Comparison of ENCODE assay signal across 13 cellular contexts in genomic region chr3:10299175-10299574, GRCh38. TPM values are rescaled to one million over a fixed set of nuclear protein-coding genes. Genes with fewer than 3 reads are reported as not detected.
A peak's percentile ranks its signal among the peaks of the same experiment; 100 is the strongest.
DNase-seq lines count a peak whose midpoint lies in the region; ATAC-seq and TF ChIP-seq lines count a peak whose summit lies in the region.
"Had no signal": no experiment of that assay in that cellular context is flagged by ENCODE, and none has a peak within 500 bp of the region (broad histone marks: within the 10 kb centered on the region; RNA-seq: fewer than 3 reads in every experiment).

No MANE protein-coding gene starts in this region.

- no peaks in the 10 kb centered on the region for H3K79me2 ChIP-seq in H9 (ENCODE audit: insufficient read depth, low read length)

- ATAC-seq in HG03280 (IDR thresholded peaks at IDR 0.05; ENCODE audit: unreplicated experiment) (no peak), HG03196 (IDR thresholded peaks at IDR 0.05; ENCODE audit: unreplicated experiment) (no peak), HG03139 (IDR thresholded peaks at IDR 0.05; ENCODE audit: unreplicated experiment) (no peak)

- H3K4me1 ChIP-seq in BLaER1 treated with 17β-estradiol and CSF1 and Interleukin-3, amounts not matched to agents 10 nM and 100 nM = peaks cover 22 to 49% (median 44%) of the 10 kb centered on the region in 10 experiments
- H3K4me1 ChIP-seq in H9 (ENCODE audit: insufficient read depth, low read length) = no peaks in the 10 kb centered on the region

- no peaks in the 10 kb centered on the region for H3K23me2 ChIP-seq in H9 (ENCODE audit: insufficient read length, low read depth, low read length, poor library complexity, severe bottlenecking)

- H3K27me3 ChIP-seq in BLaER1 treated with 17β-estradiol and CSF1 and Interleukin-3, amounts not matched to agents 10 nM and 100 nM = no peaks in the 10 kb centered on the region
- no peaks in the 10 kb centered on the region for H3K27me3 ChIP-seq in H9 (ENCODE audit: insufficient read depth, low read length)
- H3K27me3 ChIP-seq: dorsolateral prefrontal cortex had no signal

- no peaks in the 10 kb centered on the region for H3K79me1 ChIP-seq in H9 (ENCODE audit: insufficient read depth, low read depth, low read length, poor library complexity, severe bottlenecking)

- peak overlapping the region; percentile 14 to 82 (median 69); a peak in 20 of 22 replicates for H3K4me2 ChIP-seq in BLaER1 treated with 17β-estradiol and CSF1 and Interleukin-3, amounts not matched to agents 10 nM and 100 nM
- no peak overlapping the region for H3K4me2 ChIP-seq in H9 (ENCODE audit: insufficient read depth, insufficient read length, low read length)

- H3K9me3 Mint-ChIP-seq in H9 = no peaks in the 10 kb centered on the region
- no peaks in the 10 kb centered on the region for H3K9me3 Mint-ChIP-seq in activated naive CD8-positive, alpha-beta T cell (ENCODE audit: low read depth)

- no peak overlapping the region for H2BK5ac ChIP-seq in H9 (ENCODE audit: insufficient read length, low read length)

- H3K4ac ChIP-seq in H9 (ENCODE audit: low read depth, low read length) = no peak overlapping the region

- H2AK5ac ChIP-seq in H9 (ENCODE audit: insufficient read length, low read length) = no peak overlapping the region

- H3K9me3 ChIP-seq in BLaER1 treated with 17β-estradiol and CSF1 and Interleukin-3, amounts not matched to agents 10 nM and 100 nM (replicated peaks in 1 of 11) = peaks cover 0 to 16% (median 9%) of the 10 kb centered on the region in 11 experiments; a peak in 17 of 22 replicates
- H3K9me3 ChIP-seq in H9 (ENCODE audit: control insufficient read depth, low read depth, low read length) = no peaks in the 10 kb centered on the region

- H3K27me3 Mint-ChIP-seq in H9 (ENCODE audit: low read depth) = no peaks in the 10 kb centered on the region
- no peaks in the 10 kb centered on the region for H3K27me3 Mint-ChIP-seq in activated naive CD8-positive, alpha-beta T cell

- H3K36me3 Mint-ChIP-seq in H9 (ENCODE audit: insufficient read depth in 1 of 3, low read depth in 3 of 3) = peaks cover 33 to 63% (median 60%) of the 10 kb centered on the region in 3 experiments; a peak in 6 of 7 replicates
- peaks cover 6% of the 10 kb centered on the region for H3K36me3 Mint-ChIP-seq in activated naive CD8-positive, alpha-beta T cell

- no peak overlapping the region for H3K4me3 Mint-ChIP-seq in H9
- no peak overlapping the region for H3K4me3 Mint-ChIP-seq in activated naive CD8-positive, alpha-beta T cell

- H3K14ac ChIP-seq in H9 (ENCODE audit: insufficient read depth, low read length) = no peak overlapping the region

- no peak for DNase-seq in H9
- DNase-seq in kidney glomerular epithelial cell (lab: John Stamatoyannopoulos, UW) = peak; percentile 3
- DNase-seq in NCI-H1694 (lab: John Stamatoyannopoulos, UW) = no peak
- DNase-seq: dorsolateral prefrontal cortex; NCI-H69; stimulated activated CD4-positive, alpha-beta T cell treated with anti-CD3 and anti-CD28 coated beads, Interleukin-12 subunit alpha, Interleukin-12 subunit beta, amount 100 ng/mL, for 4 hours had no signal

- no peak overlapping the region for H2BK12ac ChIP-seq in H9 (ENCODE audit: insufficient read length, low read depth, low read length)

- H3K18ac ChIP-seq in H9 (ENCODE audit: insufficient read length, low read depth, low read length) = no peak overlapping the region

- H4K91ac ChIP-seq in H9 (ENCODE audit: insufficient read length, low read depth, low read length) = no peak overlapping the region

- peak overlapping the region in 10 of 11 experiments; percentile 14 to 80 (median 62); a peak in 18 of 22 replicates for H3K27ac ChIP-seq in BLaER1 treated with 17β-estradiol and CSF1 and Interleukin-3, amounts not matched to agents 10 nM and 100 nM
- no peak overlapping the region for H3K27ac ChIP-seq in H9 (ENCODE audit: insufficient read length, low read depth, low read length)

- H3K56ac ChIP-seq in H9 (ENCODE audit: insufficient read length, low read depth, low read length) = no peak overlapping the region

- H4K5ac ChIP-seq in H9 (ENCODE audit: insufficient read length, low read depth, low read length) = no peak overlapping the region

- no peak overlapping the region for H2BK15ac ChIP-seq in H9 (ENCODE audit: low read depth, low read length)

- H2BK20ac ChIP-seq in H9 (ENCODE audit: low read depth, low read length, poor library complexity, severe bottlenecking) = no peak overlapping the region

- no CpG with 5 or more reads among the region's 2 CpGs for WGBS in H9 (ENCODE audit: extremely low coverage, insufficient read length, low lambda C conversion rate)

- H4K8ac ChIP-seq in H9 (replicated peaks; ENCODE audit: insufficient read length, low read depth, low read length) = no peak overlapping the region

- H2BK120ac ChIP-seq in H9 (ENCODE audit: low read depth, low read length, poor library complexity, severe bottlenecking) = no peak overlapping the region

- 0 out of 20 replicates have a peak overlapping the region, but pooled peaks of 1 of the 10 experiments have one; percentile 8 for H3K4me3 ChIP-seq in BLaER1 treated with 17β-estradiol and CSF1 and Interleukin-3, amounts not matched to agents 10 nM and 100 nM
- H3K4me3 ChIP-seq: dorsolateral prefrontal cortex had no signal

- H3K9ac ChIP-seq in BLaER1 treated with 17β-estradiol and CSF1 and Interleukin-3, amounts not matched to agents 10 nM and 100 nM = peak overlapping the region in 10 of 11 experiments; percentile 13 to 67 (median 36); a peak in 18 of 22 replicates
- H3K9ac ChIP-seq in H9 (ENCODE audit: extremely low read depth, insufficient read length, low read length) = no peak overlapping the region

- H3K23ac ChIP-seq in H9 (ENCODE audit: insufficient read length, low read depth, low read length) = no peak overlapping the region

- no peaks in the 10 kb centered on the region for H3K4me1 Mint-ChIP-seq in H9
- peaks cover 10% of the 10 kb centered on the region for H3K4me1 Mint-ChIP-seq in activated naive CD8-positive, alpha-beta T cell (ENCODE audit: low read depth)

- H3K36me3 ChIP-seq in BLaER1 treated with 17β-estradiol and CSF1 and Interleukin-3, amounts not matched to agents 10 nM and 100 nM = peaks cover 73 to 88% (median 80%) of the 10 kb centered on the region in 11 experiments

- peaks cover 6 to 53% (median 41%) of the 10 kb centered on the region in 11 experiments; a peak in 19 of 22 replicates for H4K20me1 ChIP-seq in BLaER1 treated with 17β-estradiol and CSF1 and Interleukin-3, amounts not matched to agents 10 nM and 100 nM
- H4K20me1 ChIP-seq in H9 (ENCODE audit: control insufficient read depth, insufficient read depth, insufficient read length) = no peaks in the 10 kb centered on the region

- H3T11ph ChIP-seq in H9 (ENCODE audit: low read length) = no peak overlapping the region

- TF ChIP-seq CTCF in H9 (conservative IDR thresholded peaks at IDR 0.05) = peak; percentile 35; the same call in 1 of the 3 replicates

- no peak overlapping the region for H2AFZ ChIP-seq in H9 (ENCODE audit: low read length)

- peak overlapping the region; percentile 40 to 88 (median 52); a peak in 2 of 7 replicates for H3K27ac Mint-ChIP-seq in H9
- H3K27ac Mint-ChIP-seq in activated naive CD8-positive, alpha-beta T cell = peak overlapping the region; percentile 47

RNA-seq across cellular contexts. Expression of gene GHRL, which starts 6.4 kb away (rescaled TPM):
- total RNA-seq in H9 (2021) = 1.3 TPM in 1 of 2 replicates, not detected in the other
- total RNA-seq: Daoy, LHCN-M2 had no signal

RNA-seq across cellular contexts. Expression of gene SEC13, which starts 21.7 kb away (rescaled TPM):
- total RNA-seq in H9 (2021) = 131 TPM in 2 replicates

RNA-seq across cellular contexts. Expression of gene TATDN2, which starts 50.9 kb away (rescaled TPM):
- 34.4 and 34.5 TPM in 2 replicates for total RNA-seq in H9 (2021)
